ENCODE assay signal across 1 cellular context in genomic region chr17:17206149-17206912, GRCh38.
TF ChIP-seq lines count a peak whose summit lies in the region.

PLD6 (minus strand) TSS chr17:17206333; CDS start chr17:17206286, 47 bp downstream.

TF ChIP-seq in GM23338, 12 proteins besides CTCF, POLR2A, EP300 and RAD21 (continued from another document):
- TF ChIP-seq ZNF462 (CRISPR knock-in tag; IDR thresholded peaks at IDR 0.05) (no peak), JUNB (IDR thresholded peaks at IDR 0.05; ENCODE audit: unreplicated experiment) (no peak), STAT1 (IDR thresholded peaks at IDR 0.05; ENCODE audit: unreplicated experiment) (no peak), REST (IDR thresholded peaks at IDR 0.05; ENCODE audit: unreplicated experiment) (no peak), ZNF114 (CRISPR knock-in tag; IDR thresholded peaks at IDR 0.05) (no peak)
